Comparison of ENCODE assay signal across 23 cellular contexts in the genomic region with DNA sequence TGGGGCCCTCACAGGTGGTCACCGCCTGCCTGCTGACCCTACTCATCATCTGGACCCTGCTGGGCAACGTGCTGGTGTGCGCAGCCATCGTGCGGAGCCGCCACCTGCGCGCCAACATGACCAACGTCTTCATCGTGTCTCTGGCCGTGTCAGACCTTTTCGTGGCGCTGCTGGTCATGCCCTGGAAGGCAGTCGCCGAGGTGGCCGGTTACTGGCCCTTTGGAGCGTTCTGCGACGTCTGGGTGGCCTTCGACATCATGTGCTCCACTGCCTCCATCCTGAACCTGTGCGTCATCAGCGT. TPM values are rescaled to one million over a fixed set of nuclear protein-coding genes. Genes with fewer than 3 reads are reported as not detected.
DNase-seq lines count a peak whose midpoint lies in the region; ATAC-seq and TF ChIP-seq lines count a peak whose summit lies in the region.
"Had no signal": no experiment of that assay in that cellular context is flagged by ENCODE, and none has a peak within 500 bp of the region (broad histone marks: within the 10 kb centered on the region; RNA-seq: fewer than 3 reads in every experiment).

No MANE protein-coding gene starts in this region.

- H3K27me3 ChIP-seq in GM23338 (ENCODE audit: insufficient read depth) (peaks cover 35% of the 10 kb centered on the region), hepatocyte (peaks cover 44% of the 10 kb centered on the region), mesendoderm (ENCODE audit: insufficient read depth, low read length, poor library complexity) (peaks cover 6% of the 10 kb centered on the region)

- H3K79me2 ChIP-seq in GM23338 (replicated peaks; ENCODE audit: insufficient read depth) (no peaks in the 10 kb centered on the region), hepatocyte (no peaks in the 10 kb centered on the region), mesendoderm (ENCODE audit: control insufficient read depth, insufficient read depth, low read length) (no peaks in the 10 kb centered on the region)

- no peak overlapping the region for H2AK5ac ChIP-seq in mesendoderm (ENCODE audit: low read length)

- peak overlapping the region; percentile 50 for H3K23ac ChIP-seq in mesendoderm (ENCODE audit: low read length)

- no peaks in the 10 kb centered on the region for H3F3A ChIP-seq in GM23338 (replicated peaks; ENCODE audit: low read depth)

- DNase-seq in GM23338 (ENCODE audit: low spot score) = no peak
- no peak for DNase-seq in WTC11 (ENCODE audit: low spot score)
- DNase-seq in hepatocyte (ENCODE audit: low spot score) = no peak
- DNase-seq in mesendoderm = no peak
- DNase-seq in T-helper 17 cell = no peak
- no peak for DNase-seq in DMS153 (lab: John Stamatoyannopoulos, UW)
- DNase-seq: AML-193; C1 segment of cervical spinal cord; CD8-positive, alpha-beta T cell; GOT3; KBM-7; MM.1S; NCI-H1048; NCI-H1436 treated with DMSO at 0.1 percent for 48 hours; NCI-H1930; NCI-H2227 treated with DMSO at 0.1 percent for 48 hours; NCI-H748 treated with DMSO at 0.1 percent for 48 hours; SIG-M5 had no signal

- H4K20me1 ChIP-seq in GM23338 (replicated peaks; ENCODE audit: insufficient read depth) (no peaks in the 10 kb centered on the region), hepatocyte (ENCODE audit: insufficient read depth, poor library complexity, severe bottlenecking) (no peaks in the 10 kb centered on the region)

- H2BK5ac ChIP-seq in mesendoderm (ENCODE audit: low read length) = no peak overlapping the region

- H3K4me1 ChIP-seq in GM23338 (ENCODE audit: insufficient read depth) (no peaks in the 10 kb centered on the region), hepatocyte (ENCODE audit: insufficient read depth) (no peaks in the 10 kb centered on the region), mesendoderm (ENCODE audit: control insufficient read depth, low read depth, low read length) (no peaks in the 10 kb centered on the region)

- H3K36me3 Mint-ChIP-seq in GM23338 (ENCODE audit: low read depth) (no peaks in the 10 kb centered on the region; the same call in 2 of the 3 replicates), WTC11 (no peaks in the 10 kb centered on the region), T-helper 17 cell (ENCODE audit: low read depth) (peaks cover 4% of the 10 kb centered on the region)
- H3K36me3 Mint-ChIP-seq: CD8-positive, alpha-beta T cell had no signal

- no peak overlapping the region for H3K18ac ChIP-seq in mesendoderm (ENCODE audit: low read length)

- H2AFZ ChIP-seq in GM23338 = peak overlapping the region; percentile 18; the same call in 1 of the 2 replicates
- no peak overlapping the region for H2AFZ ChIP-seq in hepatocyte

- no peaks in the 10 kb centered on the region for H3K9me3 ChIP-seq in hepatocyte (ENCODE audit: low read depth)
- no peaks in the 10 kb centered on the region for H3K9me3 ChIP-seq in T-helper 17 cell (ENCODE audit: control insufficient read depth, low read length, poor library complexity, severe bottlenecking)

- no peak overlapping the region for H2BK15ac ChIP-seq in mesendoderm (replicated peaks; ENCODE audit: low read depth)

- H3K4me1 Mint-ChIP-seq in GM23338 (peaks cover 5% of the 10 kb centered on the region; the same call in 2 of the 3 replicates), WTC11 (peaks cover 11% of the 10 kb centered on the region), T-helper 17 cell (no peaks in the 10 kb centered on the region)

- 83% methylated on average over 19 of the region's 22 CpGs for WGBS in hepatocyte (ENCODE audit: low lambda C conversion rate, missing lambda C conversion rate)
- WGBS in mesendoderm (ENCODE audit: extremely low coverage, insufficient coverage, low lambda C conversion rate) = no CpG with 5 or more reads among the region's 22 CpGs

- H3K27ac ChIP-seq in GM23338 (ENCODE audit: low read depth) (no peak overlapping the region), hepatocyte (no peak overlapping the region), mesendoderm (ENCODE audit: low read depth, low read length) (no peak overlapping the region)
- H3K27ac ChIP-seq: 22Rv1 had no signal

- H4K5ac ChIP-seq in mesendoderm (ENCODE audit: low read length) = no peak overlapping the region

- no peaks in the 10 kb centered on the region for H3K79me1 ChIP-seq in mesendoderm (ENCODE audit: low read length)

- H3K4ac ChIP-seq in mesendoderm (ENCODE audit: low read depth, low read length) = no peak overlapping the region

- H3K27ac Mint-ChIP-seq in GM23338 (no peak overlapping the region), WTC11 (no peak overlapping the region), T-helper 17 cell (no peak overlapping the region)
- H3K27ac Mint-ChIP-seq: CD8-positive, alpha-beta T cell had no signal

- H3K27me3 Mint-ChIP-seq in GM23338 (ENCODE audit: insufficient read depth, low read depth, poor library complexity) (peaks cover 38% of the 10 kb centered on the region), WTC11 (ENCODE audit: low read depth) (peaks cover 73% of the 10 kb centered on the region), T-helper 17 cell (peaks cover 56% of the 10 kb centered on the region)

- H3K4me2 ChIP-seq in GM23338 (peak overlapping the region; percentile 78), hepatocyte (peak overlapping the region; percentile 77), mesendoderm (ENCODE audit: low read length) (no peak overlapping the region)

- CTCF ChIA-PET in WTC11 (lab: Charles Lee) = interaction anchor here (0.6 kb wide), 1 partner anchor 19 kb away, joined by 3 read pairs; no protein-coding TSS in a partner anchor

- ATAC-seq in GM23338 (no peak), WTC11 (no peak), GM21360 (IDR thresholded peaks at IDR 0.05; ENCODE audit: unreplicated experiment) (no peak), T-helper 17 cell (no peak), HG02610 (IDR thresholded peaks at IDR 0.05; ENCODE audit: unreplicated experiment) (no peak)
- ATAC-seq: CD8-positive, alpha-beta T cell; Panc1 had no signal

- no peak overlapping the region for H3K56ac ChIP-seq in mesendoderm (ENCODE audit: low read length)

- H3K9me2 ChIP-seq in GM23338 (ENCODE audit: insufficient read depth) (no peaks in the 10 kb centered on the region), hepatocyte (replicated peaks; ENCODE audit: insufficient read depth) (no peaks in the 10 kb centered on the region)

- H3K9me3 Mint-ChIP-seq in GM23338 (peaks cover 6% of the 10 kb centered on the region; the same call in 2 of the 3 replicates), WTC11 (no peaks in the 10 kb centered on the region)
- H3K9me3 Mint-ChIP-seq: CD8-positive, alpha-beta T cell had no signal

- H3K36me3 ChIP-seq in GM23338 (ENCODE audit: insufficient read depth) = no peaks in the 10 kb centered on the region
- H3K36me3 ChIP-seq in hepatocyte (replicated peaks; ENCODE audit: insufficient read depth, low read depth) = no peaks in the 10 kb centered on the region
- no peaks in the 10 kb centered on the region for H3K36me3 ChIP-seq in mesendoderm (ENCODE audit: control insufficient read depth, insufficient read depth, low read length)

- H3K4me3 ChIP-seq in GM23338 (peak overlapping the region; percentile 58), hepatocyte (no peak overlapping the region), mesendoderm (ENCODE audit: low read length) (no peak overlapping the region)

- H3K9ac ChIP-seq in mesendoderm (ENCODE audit: low read length) = no peak overlapping the region

- peak overlapping the region; percentile 70 for H3K4me3 Mint-ChIP-seq in GM23338
- H3K4me3 Mint-ChIP-seq in WTC11 = peak overlapping the region; percentile 66
- no peak overlapping the region for H3K4me3 Mint-ChIP-seq in T-helper 17 cell
- H3K4me3 Mint-ChIP-seq: CD8-positive, alpha-beta T cell had no signal

- TF ChIP-seq CTCF in GM23338 (conservative IDR thresholded peaks at IDR 0.05; ENCODE audit: low read depth in 2 of 2) (no peak), WTC11 (IDR thresholded peaks at IDR 0.05) (no peak), hepatocyte (IDR thresholded peaks at IDR 0.05; ENCODE audit: poor library complexity) (no peak)

- POLR2A ChIA-PET in WTC11 (lab: Charles Lee) = no interaction called here

- no peak overlapping the region for H2BK120ac ChIP-seq in mesendoderm (ENCODE audit: low read depth, low read length)

- H4K8ac ChIP-seq in mesendoderm (ENCODE audit: low read depth, low read length) = no peak overlapping the region

TF ChIP-seq in GM23338, 12 proteins besides CTCF, POLR2A, EP300 and RAD21 (continues in another document):
- TF ChIP-seq JUNB (IDR thresholded peaks at IDR 0.05; ENCODE audit: unreplicated experiment) (no peak), NANOG (IDR thresholded peaks at IDR 0.05; ENCODE audit: borderline replicate concordance) (no peak), EZH2 (IDR thresholded peaks at IDR 0.05; ENCODE audit: low read depth, unreplicated experiment) (no peak)

TF ChIP-seq in WTC11, 78 proteins besides CTCF, POLR2A, EP300 and RAD21 (continues in another document):
- peak; percentile 75; the same call in 1 of the 2 replicates for TF ChIP-seq ZNF138 (CRISPR knock-in tag; conservative IDR thresholded peaks at IDR 0.05)
- TF ChIP-seq, protein P1, sequence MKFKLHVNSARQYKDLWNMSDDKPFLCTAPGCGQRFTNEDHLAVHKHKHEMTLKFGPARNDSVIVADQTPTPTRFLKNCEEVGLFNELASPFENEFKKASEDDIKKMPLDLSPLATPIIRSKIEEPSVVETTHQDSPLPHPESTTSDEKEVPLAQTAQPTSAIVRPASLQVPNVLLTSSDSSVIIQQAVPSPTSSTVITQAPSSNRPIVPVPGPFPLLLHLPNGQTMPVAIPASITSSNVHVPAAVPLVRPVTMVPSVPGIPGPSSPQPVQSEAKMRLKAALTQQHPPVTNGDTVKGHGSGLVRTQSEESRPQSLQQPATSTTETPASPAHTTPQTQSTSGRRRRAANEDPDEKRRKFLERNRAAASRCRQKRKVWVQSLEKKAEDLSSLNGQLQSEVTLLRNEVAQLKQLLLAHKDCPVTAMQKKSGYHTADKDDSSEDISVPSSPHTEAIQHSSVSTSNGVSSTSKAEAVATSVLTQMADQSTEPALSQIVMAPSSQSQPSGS (CRISPR knock-in tag; IDR thresholded peaks at IDR 0.05; ENCODE audit: borderline replicate concordance, low read depth) = no peak
- TF ChIP-seq IRF2 (CRISPR knock-in tag; IDR thresholded peaks at IDR 0.05; ENCODE audit: borderline replicate concordance, low read depth) = no peak

RNA-seq across cellular contexts. Expression of a gene that starts 0.7 kb away (rescaled TPM):
- 0.24 and 0.43 TPM in 2 replicates for total RNA-seq in GM23338 (2014; rRNA removed; shearing (Covaris generic))
- 0.08 and 0.16 TPM in 2 replicates for polyA plus RNA-seq in GM23338 (2016; fragmentation: Nextera tagmentation; extraction: Ambion mirVana)
- total RNA-seq in WTC11 (2021) = 0.07 TPM in 2 of 3 replicates, not detected in the other
- not detected in 2 replicates for total RNA-seq in hepatocyte
- not detected in 2 replicates for polyA plus RNA-seq in hepatocyte
- polyA plus RNA-seq in mesendoderm (2013, experiment 1 of 2) = 0.25 TPM
- polyA plus RNA-seq in mesendoderm (2013, experiment 2 of 2) = 0.18 TPM
- total RNA-seq in T-helper 17 cell = not detected
- total RNA-seq: CD8-positive, alpha-beta T cell; G401 had no signal
